Comparison of ENCODE assay signal across 25 cellular contexts in genomic region chr14:22382955-22383354, GRCh38.
DNase-seq lines count a peak whose midpoint lies in the region; ATAC-seq and TF ChIP-seq lines count a peak whose summit lies in the region.
"Had no signal": no experiment of that assay in that cellular context is flagged by ENCODE, and none has a peak within 500 bp of the region (broad histone marks: within the 10 kb centered on the region; RNA-seq: fewer than 3 reads in every experiment).

No MANE protein-coding gene starts in this region.

- H3K27me3 Mint-ChIP-seq in CD4-positive, alpha-beta memory T cell = no peaks in the 10 kb centered on the region
- H3K27me3 Mint-ChIP-seq in memory B cell = no peaks in the 10 kb centered on the region
- H3K27me3 Mint-ChIP-seq: activated CD4-positive, alpha-beta T cell treated with anti-CD3 and anti-CD28 coated beads, Interleukin-2, amount 10 ng/mL, durations not matched to agents 7 days and 5 days; activated naive CD8-positive, alpha-beta T cell treated with anti-CD3 and anti-CD28 coated beads, Interleukin-2, amount 10 ng/mL, durations not matched to agents 7 days and 5 days; activated T-helper 17 cell treated with anti-CD3 and anti-CD28 coated beads, Interleukin-2, amount 50 U/mL, for 72 hours had no signal

- intact Hi-C loops in CD4-positive, alpha-beta memory T cell (cut with micrococcal nuclease) = no loop called here

- peak overlapping the region; percentile 24; the same call in 1 of the 2 replicates for H3K9ac ChIP-seq in OCI-LY3 (ENCODE audit: low read length)
- H3K9ac ChIP-seq: neural progenitor cell had no signal

- H3K27me3 ChIP-seq in CD4-positive, alpha-beta memory T cell (ENCODE audit: insufficient read depth, low read length) = no peaks in the 10 kb centered on the region
- peaks cover 3% of the 10 kb centered on the region; the same call in 1 of the 2 replicates for H3K27me3 ChIP-seq in OCI-LY3 (ENCODE audit: low read depth, low read length)
- H3K27me3 ChIP-seq: neural progenitor cell, right atrium auricular region had no signal

- TF ChIP-seq CTCF in GM12864 (IDR thresholded peaks at IDR 0.05; ENCODE audit: low read depth, low read length, missing control alignments) (no peak), OCI-LY3 (IDR thresholded peaks at IDR 0.05; ENCODE audit: low read depth, low read length) (no peak)

- H3K27ac Mint-ChIP-seq in CD4-positive, alpha-beta memory T cell = peak overlapping the region in 2 of 7 donors; percentile 60 to 81
- peak overlapping the region; percentile 99 for H3K27ac Mint-ChIP-seq in memory B cell
- H3K27ac Mint-ChIP-seq: activated CD4-positive, alpha-beta T cell treated with anti-CD3 and anti-CD28 coated beads, Interleukin-2, amount 10 ng/mL, durations not matched to agents 7 days and 5 days; activated naive CD8-positive, alpha-beta T cell treated with anti-CD3 and anti-CD28 coated beads, Interleukin-2, amount 10 ng/mL, durations not matched to agents 7 days and 5 days; activated T-helper 17 cell treated with anti-CD3 and anti-CD28 coated beads, Interleukin-2, amount 50 U/mL, for 72 hours; CD14-positive monocyte; neural progenitor cell had no signal

- ATAC-seq in memory B cell (ENCODE audit: low read depth) = no peak
- no peak for ATAC-seq in HG03354 (IDR thresholded peaks at IDR 0.05; ENCODE audit: poor library complexity, severe bottlenecking, unreplicated experiment)
- ATAC-seq: activated T-helper 17 cell treated with anti-CD3 and anti-CD28 coated beads, Interleukin-2, amount 50 U/mL, for 72 hours; esophagus mucosa; foreskin keratinocyte; heart right ventricle had no signal

- peak overlapping the region; percentile 53 for H2AFZ ChIP-seq in OCI-LY3 (ENCODE audit: low read depth, low read length)
- H2AFZ ChIP-seq: neural progenitor cell had no signal

- no peaks in the 10 kb centered on the region for H3K9me3 Mint-ChIP-seq in CD4-positive, alpha-beta memory T cell
- no peaks in the 10 kb centered on the region for H3K9me3 Mint-ChIP-seq in memory B cell
- H3K9me3 Mint-ChIP-seq: activated CD4-positive, alpha-beta T cell treated with anti-CD3 and anti-CD28 coated beads, Interleukin-2, amount 10 ng/mL, durations not matched to agents 7 days and 5 days; activated naive CD8-positive, alpha-beta T cell treated with anti-CD3 and anti-CD28 coated beads, Interleukin-2, amount 10 ng/mL, durations not matched to agents 7 days and 5 days; activated T-helper 17 cell treated with anti-CD3 and anti-CD28 coated beads, Interleukin-2, amount 50 U/mL, for 72 hours; CD14-positive monocyte; neural progenitor cell had no signal

- peak overlapping the region; percentile 15 for H3K27ac ChIP-seq in CD4-positive, alpha-beta memory T cell (ENCODE audit: low read depth, low read length)
- peak overlapping the region; percentile 45 for H3K27ac ChIP-seq in OCI-LY3 (ENCODE audit: low read length)
- H3K27ac ChIP-seq: foreskin keratinocyte, heart right ventricle, lower lobe of right lung, neural progenitor cell, right atrium auricular region, RWPE1, VCaP had no signal

- no peak overlapping the region for H3K4me3 Mint-ChIP-seq in CD4-positive, alpha-beta memory T cell
- H3K4me3 Mint-ChIP-seq in memory B cell = no peak overlapping the region
- H3K4me3 Mint-ChIP-seq: activated CD4-positive, alpha-beta T cell treated with anti-CD3 and anti-CD28 coated beads, Interleukin-2, amount 10 ng/mL, durations not matched to agents 7 days and 5 days; activated naive CD8-positive, alpha-beta T cell treated with anti-CD3 and anti-CD28 coated beads, Interleukin-2, amount 10 ng/mL, durations not matched to agents 7 days and 5 days; activated T-helper 17 cell treated with anti-CD3 and anti-CD28 coated beads, Interleukin-2, amount 50 U/mL, for 72 hours; CD14-positive monocyte; neural progenitor cell had no signal

- CTCF ChIA-PET in CD4-positive, alpha-beta memory T cell (lab: Charles Lee; ENCODE audit: partially characterized antibody) = no interaction called here

- no peak for DNase-seq in CD4-positive, alpha-beta memory T cell
- DNase-seq in GM12864 (ENCODE audit: low read depth) = no peak
- no peak for DNase-seq in memory B cell (ENCODE audit: low spot score in 2 of 2)
- DNase-seq in glomerular visceral epithelial cell (ENCODE audit: extremely low spot score) = no peak
- DNase-seq in SKM-1 (lab: John Stamatoyannopoulos, UW; ENCODE audit: unreplicated experiment) = no peak
- DNase-seq: activated CD4-positive, alpha-beta T cell treated with anti-CD3 and anti-CD28 coated beads, Interleukin-2, amount 10 ng/mL, durations not matched to agents 7 days and 5 days; activated naive CD8-positive, alpha-beta T cell treated with anti-CD3 and anti-CD28 coated beads, Interleukin-2, amount 10 ng/mL, durations not matched to agents 7 days and 5 days; EL; foreskin keratinocyte; heart right ventricle; KG1; kidney glomerular epithelial cell; NCI-H1436 treated with DMSO at 0.1 percent for 48 hours; NCI-H345; stimulated activated CD4-positive, alpha-beta T cell treated with anti-CD3 and anti-CD28 coated beads, Interleukin-2, amount 100 ng/mL, for 24 hours had no signal

- H3K9me3 ChIP-seq in CD4-positive, alpha-beta memory T cell (ENCODE audit: control insufficient read depth in 1 of 2, low read length in 2 of 2) = no peaks in the 10 kb centered on the region
- no peaks in the 10 kb centered on the region for H3K9me3 ChIP-seq in OCI-LY3 (ENCODE audit: insufficient read depth, low read length)
- H3K9me3 ChIP-seq: heart right ventricle, lower lobe of right lung, right atrium auricular region had no signal

- H3K4me3 ChIP-seq in CD4-positive, alpha-beta memory T cell (ENCODE audit: low read length in 2 of 2) = no peak overlapping the region
- peak overlapping the region; percentile 23; the same call in 1 of the 2 replicates for H3K4me3 ChIP-seq in GM12864 (ENCODE audit: low read depth, low read length)
- H3K4me3 ChIP-seq in OCI-LY3 (ENCODE audit: low read length) = peak overlapping the region; percentile 33; the same call in 1 of the 2 replicates
- H3K4me3 ChIP-seq: heart right ventricle, lower lobe of right lung, neural progenitor cell, right atrium auricular region had no signal

- no peaks in the 10 kb centered on the region for H3K36me3 Mint-ChIP-seq in CD4-positive, alpha-beta memory T cell
- H3K36me3 Mint-ChIP-seq in memory B cell = no peaks in the 10 kb centered on the region
- H3K36me3 Mint-ChIP-seq: activated naive CD8-positive, alpha-beta T cell treated with anti-CD3 and anti-CD28 coated beads, Interleukin-2, amount 10 ng/mL, durations not matched to agents 7 days and 5 days; CD14-positive monocyte; neural progenitor cell had no signal

- H3K79me2 ChIP-seq in OCI-LY3 (ENCODE audit: low read length) = no peaks in the 10 kb centered on the region

- H3K4me1 ChIP-seq in CD4-positive, alpha-beta memory T cell (ENCODE audit: insufficient read depth, low read length) = no peaks in the 10 kb centered on the region
- H3K4me1 ChIP-seq in OCI-LY3 (ENCODE audit: low read length) = peaks cover 47% of the 10 kb centered on the region
- H3K4me1 ChIP-seq: foreskin keratinocyte, right atrium auricular region had no signal

- H3K4me1 Mint-ChIP-seq in CD4-positive, alpha-beta memory T cell = no peaks in the 10 kb centered on the region
- peaks cover 51% of the 10 kb centered on the region for H3K4me1 Mint-ChIP-seq in memory B cell
- H3K4me1 Mint-ChIP-seq: activated CD4-positive, alpha-beta T cell treated with anti-CD3 and anti-CD28 coated beads, Interleukin-2, amount 10 ng/mL, durations not matched to agents 7 days and 5 days; activated naive CD8-positive, alpha-beta T cell treated with anti-CD3 and anti-CD28 coated beads, Interleukin-2, amount 10 ng/mL, durations not matched to agents 7 days and 5 days; activated T-helper 17 cell treated with anti-CD3 and anti-CD28 coated beads, Interleukin-2, amount 50 U/mL, for 72 hours had no signal

- peak overlapping the region; percentile 69 for H3K4me2 ChIP-seq in OCI-LY3 (ENCODE audit: low read length)
- H3K4me2 ChIP-seq: neural progenitor cell had no signal

- H3K36me3 ChIP-seq in CD4-positive, alpha-beta memory T cell (ENCODE audit: insufficient read depth, low read length) = no peaks in the 10 kb centered on the region
- H3K36me3 ChIP-seq in OCI-LY3 (replicated peaks; ENCODE audit: low read depth, low read length) = no peaks in the 10 kb centered on the region
- H3K36me3 ChIP-seq: heart right ventricle, lower lobe of right lung, neural progenitor cell, right atrium auricular region had no signal

- H4K20me1 ChIP-seq in OCI-LY3 (ENCODE audit: insufficient read depth, low read length) = no peaks in the 10 kb centered on the region

- POLR2A ChIA-PET in CD4-positive, alpha-beta memory T cell (lab: Charles Lee; ENCODE audit: partially characterized antibody) = no interaction called here

Comparison
In these comparisons a context has a peak if more than half of its experiments do, and no peak if none do; other contexts are left out.
1. H3K4me3 ChIP-seq: peak in GM12864 (single experiment) and OCI-LY3 (single experiment); none in CD4-positive, alpha-beta memory T cell (0 of 2).